Comparison of ENCODE assay signal across 23 cellular contexts in the genomic region with DNA sequence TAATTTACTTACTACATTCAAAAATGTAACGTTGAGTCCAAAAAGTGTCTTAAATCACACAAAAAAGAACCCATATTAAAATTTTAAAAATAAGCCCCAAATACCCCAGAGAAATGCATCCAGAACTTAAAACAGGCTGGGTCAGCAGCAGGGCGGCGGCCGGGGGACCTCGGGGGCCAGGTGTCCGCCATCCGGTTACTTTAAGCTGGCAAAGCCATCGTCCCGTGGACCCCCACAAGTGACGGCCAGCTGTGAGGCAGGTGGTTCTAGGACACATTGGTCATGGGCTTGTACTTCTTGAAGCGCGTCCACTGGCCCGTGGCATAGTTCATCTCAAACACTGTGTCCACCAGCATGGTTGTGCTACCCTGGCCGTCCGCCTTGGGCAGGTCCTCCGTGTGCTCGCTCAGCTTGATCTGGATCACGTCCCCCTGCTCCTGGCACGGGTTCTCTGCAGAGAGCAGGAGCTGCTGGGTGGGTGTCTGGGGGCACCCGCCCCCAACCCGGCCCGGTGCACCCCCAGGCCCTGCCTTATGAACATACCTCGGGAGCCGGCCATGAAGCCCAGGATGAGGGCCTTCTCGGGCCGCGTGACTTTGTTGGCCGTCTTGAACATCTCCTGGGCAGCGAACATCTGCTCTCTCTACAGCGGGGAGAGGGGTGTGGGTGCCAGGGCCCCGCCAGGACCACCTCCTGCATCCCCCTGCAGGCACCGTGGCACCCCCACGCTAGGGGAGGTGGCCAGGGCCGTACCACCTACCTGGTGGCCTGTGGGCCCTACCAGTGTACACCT. TPM values are rescaled to one million over a fixed set of nuclear protein-coding genes. Genes with fewer than 3 reads are reported as not detected.
DNase-seq lines count a peak whose midpoint lies in the region; ATAC-seq, FAIRE-seq and TF ChIP-seq lines count a peak whose summit lies in the region.
"Had no signal": no experiment of that assay in that cellular context is flagged by ENCODE, and none has a peak within 500 bp of the region (broad histone marks: within the 10 kb centered on the region; RNA-seq: fewer than 3 reads in every experiment).

No MANE protein-coding gene starts in this region.

- H3K9ac ChIP-seq in kidney (ENCODE audit: low read length in 2 of 2): no peak overlapping the region

- H3K9me3 ChIP-seq in kidney (ENCODE audit: control insufficient read depth in 1 of 2, low read length in 2 of 2): no peaks in the 10 kb centered on the region
- H3K9me3 ChIP-seq: adrenal gland, prostate gland, thoracic aorta had no signal

- intact Hi-C loops in kidney (cut with DNase I): no loop called here

- ATAC-seq in stimulated activated naive CD8-positive, alpha-beta T cell treated with anti-CD3 and anti-CD28 coated beads, Interleukin-15, amount 100 ng/mL, for 72 hours: peak; percentile 50
- ATAC-seq in HG02970 (IDR thresholded peaks at IDR 0.05; ENCODE audit: low FRiP score, unreplicated experiment): no peak

- peak overlapping the region; percentile 11; the same call in 1 of the 2 replicates for H3K27ac Mint-ChIP-seq in HFFc6
- peak overlapping the region in 1 of 2 donors; percentile 68 for H3K27ac Mint-ChIP-seq in stimulated activated naive CD8-positive, alpha-beta T cell treated with anti-CD3 and anti-CD28 coated beads, Interleukin-15, amount 100 ng/mL, for 72 hours
- H3K27ac Mint-ChIP-seq: activated CD4-positive, alpha-beta memory T cell treated with anti-CD3 and anti-CD28 coated beads for 36 hours; activated T-helper 2 cell treated with anti-CD3 and anti-CD28 coated beads, Interferon-gamma antibody, Interleukin-2, Interleukin-4, amounts not matched to agents 10 μg/mL and 5 μg/mL and 100 μg/mL, durations not matched to agents 14 hours and 24 hours and 36 hours had no signal

- peaks cover 7 to 41% of the 10 kb centered on the region in 2 donors for H3K36me3 ChIP-seq in kidney (ENCODE audit: control insufficient read depth in 1 of 2, insufficient read depth in 2 of 2, low read length in 2 of 2)

- peaks cover 7% of the 10 kb centered on the region; the same call in 1 of the 2 replicates for H3K4me1 Mint-ChIP-seq in HFFc6 (ENCODE audit: low read depth)
- H3K4me1 Mint-ChIP-seq in stimulated activated naive CD8-positive, alpha-beta T cell treated with anti-CD3 and anti-CD28 coated beads, Interleukin-15, amount 100 ng/mL, for 72 hours: no peaks in the 10 kb centered on the region

- no peaks in the 10 kb centered on the region for H3K9me3 Mint-ChIP-seq in HFFc6
- H3K9me3 Mint-ChIP-seq in stimulated activated naive CD8-positive, alpha-beta T cell treated with anti-CD3 and anti-CD28 coated beads, Interleukin-15, amount 100 ng/mL, for 72 hours: no peaks in the 10 kb centered on the region
- H3K9me3 Mint-ChIP-seq: activated CD4-positive, alpha-beta memory T cell treated with anti-CD3 and anti-CD28 coated beads for 36 hours; activated T-helper 2 cell treated with anti-CD3 and anti-CD28 coated beads, Interferon-gamma antibody, Interleukin-2, Interleukin-4, amounts not matched to agents 10 μg/mL and 5 μg/mL and 100 μg/mL, durations not matched to agents 14 hours and 24 hours and 36 hours; H9 had no signal

- DNase-seq in activated effector memory CD4-positive, alpha-beta T cell treated with anti-CD3 and anti-CD28 coated beads, Interleukin-2, amount 50 U/mL, for 16 hours: peak; percentile 61
- no peak for DNase-seq in activated effector memory CD4-positive, alpha-beta T cell treated with Interleukin-2 at 50 U/mL for 16 hours
- DNase-seq in HFFc6: no peak
- DNase-seq in kidney: peak; percentile 70
- DNase-seq in stimulated activated naive CD8-positive, alpha-beta T cell treated with anti-CD3 and anti-CD28 coated beads, Interleukin-15, amount 100 ng/mL, for 72 hours: no peak
- no peak for DNase-seq in cerebellum (ENCODE audit: low spot score)
- no peak for DNase-seq in foreskin melanocyte
- DNase-seq: activated CD4-positive, alpha-beta memory T cell treated with anti-CD3 and anti-CD28 coated beads for 36 hours; C1 segment of cervical spinal cord; DMS 273 treated with DMSO at 0.1 percent for 48 hours; H9; Kasumi-1; NCI-H1092 treated with DMSO at 0.1 percent for 48 hours; NCI-H2081 treated with DMSO at 0.1 percent for 48 hours; stimulated activated CD4-positive, alpha-beta T cell treated with anti-CD3 and anti-CD28 coated beads, Interleukin-4, amount 100 ng/mL, for 4 hours had no signal

- FAIRE-seq in kidney (lab: Jason Lieb, UNC): no peak
- FAIRE-seq: endometrium, GM18507 had no signal

- H3K27ac ChIP-seq in kidney (ENCODE audit: low read depth in 2 of 2, low read length in 2 of 2): no peak overlapping the region
- H3K27ac ChIP-seq: prostate gland had no signal

- no peak for TF ChIP-seq CTCF in HFFc6 (IDR thresholded peaks at IDR 0.05)
- TF ChIP-seq CTCF in kidney (IDR thresholded peaks at IDR 0.05; ENCODE audit: borderline replicate concordance, extremely low read depth, insufficient read depth): no peak

- peaks cover 30% of the 10 kb centered on the region for H3K36me3 Mint-ChIP-seq in HFFc6 (ENCODE audit: low read depth)

- H3K4me1 ChIP-seq in kidney (ENCODE audit: control insufficient read depth in 1 of 2, insufficient read depth in 1 of 2, low read depth in 1 of 2, low read length in 2 of 2): no peaks in the 10 kb centered on the region
- H3K4me1 ChIP-seq: prostate gland had no signal

- H3K4me3 Mint-ChIP-seq in HFFc6: no peak overlapping the region
- no peak overlapping the region for H3K4me3 Mint-ChIP-seq in stimulated activated naive CD8-positive, alpha-beta T cell treated with anti-CD3 and anti-CD28 coated beads, Interleukin-15, amount 100 ng/mL, for 72 hours
- H3K4me3 Mint-ChIP-seq: activated CD4-positive, alpha-beta memory T cell treated with anti-CD3 and anti-CD28 coated beads for 36 hours; H9 had no signal

- H3K27me3 Mint-ChIP-seq in HFFc6 (ENCODE audit: insufficient read depth): no peaks in the 10 kb centered on the region; the same call in 1 of the 2 replicates
- H3K27me3 Mint-ChIP-seq in stimulated activated naive CD8-positive, alpha-beta T cell treated with anti-CD3 and anti-CD28 coated beads, Interleukin-15, amount 100 ng/mL, for 72 hours: no peaks in the 10 kb centered on the region
- H3K27me3 Mint-ChIP-seq: activated CD4-positive, alpha-beta memory T cell treated with anti-CD3 and anti-CD28 coated beads for 36 hours had no signal

- no peak overlapping the region for H3K4me3 ChIP-seq in kidney (ENCODE audit: low read length in 2 of 2)
- H3K4me3 ChIP-seq: adrenal gland, prostate gland, smooth muscle cell, thoracic aorta had no signal

RNA-seq across cellular contexts. Expression of gene NELFA, which starts 25.5 kb away (rescaled TPM):
- 10 to 100 TPM; 19.2 to 21.2 (median 20.2) TPM for total RNA-seq in HFFc6 (2021; fragmentation: NEBNext Ultra II Directional; extraction: Animal tissue kit (Norgen Biotek cat#: 25700))
- total RNA-seq in kidney (39.1 TPM), cerebellum (24.0 TPM)
- 17.8 TPM for polyA plus RNA-seq in kidney (ENCODE audit: insufficient read depth, low read depth, low replicate concordance)

Comparison
In these comparisons a context has a peak if more than half of its experiments do, and no peak if none do; other contexts are left out.
1. DNase-seq: peak in activated effector memory CD4-positive, alpha-beta T cell treated with anti-CD3 and anti-CD28 coated beads, Interleukin-2, amount 50 U/mL, for 16 hours (single experiment) and kidney (single experiment); none in activated effector memory CD4-positive, alpha-beta T cell treated with Interleukin-2 at 50 U/mL for 16 hours (single experiment), HFFc6 (single experiment), stimulated activated naive CD8-positive, alpha-beta T cell treated with anti-CD3 and anti-CD28 coated beads, Interleukin-15, amount 100 ng/mL, for 72 hours (0 of 2), cerebellum (single experiment) and foreskin melanocyte (single experiment).